In genomic region chr21:46622226-46622625, GRCh38 we compare ENCODE assay signal across 8 cellular contexts. TPM values are rescaled to one million over a fixed set of nuclear protein-coding genes. Genes with fewer than 3 reads are reported as not detected.
A peak's percentile ranks its signal among the peaks of the same experiment; 100 is the strongest.
DNase-seq lines count a peak whose midpoint lies in the region; ATAC-seq and TF ChIP-seq lines count a peak whose summit lies in the region.

No MANE protein-coding gene starts in this region.

- H3K4me3 Mint-ChIP-seq in activated CD4-positive, alpha-beta memory T cell treated with anti-CD3 and anti-CD28 coated beads, Interleukin-2, amount 10 ng/mL, durations not matched to agents 7 days and 5 days: no peak overlapping the region

- TF ChIP-seq CTCF in spleen (IDR thresholded peaks at IDR 0.05 in 8 of 11, conservative IDR thresholded peaks at IDR 0.05 in 3 of 11): no peak

- intact Hi-C loops in right cardiac atrium (cut with DNase I): no loop called here
- intact Hi-C loops in spleen (cut with DNase I; ENCODE audit: low total_unique reads): no loop called here

- H3K36me3 ChIP-seq in spleen: no peaks in the 10 kb centered on the region

- CTCF ChIA-PET in activated CD4-positive, alpha-beta memory T cell treated with anti-CD3 and anti-CD28 coated beads, Interleukin-2, amount 10 ng/mL, durations not matched to agents 7 days and 5 days (lab: Charles Lee): no interaction called here

- peaks cover 30% of the 10 kb centered on the region for H3K4me1 Mint-ChIP-seq in activated CD4-positive, alpha-beta memory T cell treated with anti-CD3 and anti-CD28 coated beads, Interleukin-2, amount 10 ng/mL, durations not matched to agents 7 days and 5 days

- no peak overlapping the region for H3K4me3 ChIP-seq in right cardiac atrium (ENCODE audit: low read length)
- H3K4me3 ChIP-seq in spleen: peak overlapping the region in 1 of 8 donors; percentile 7

- H3K4me1 ChIP-seq in right cardiac atrium (ENCODE audit: control insufficient read depth, insufficient read depth, low read length) (no peaks in the 10 kb centered on the region), spleen (peaks cover 0 to 43% (median 19%) of the 10 kb centered on the region in 6 donors)

- POLR2A ChIA-PET in activated CD4-positive, alpha-beta memory T cell treated with anti-CD3 and anti-CD28 coated beads, Interleukin-2, amount 10 ng/mL, durations not matched to agents 7 days and 5 days (lab: Charles Lee): interaction anchor here (1.0 to 3.8 kb wide), 3 partner anchors 13 to 162 kb away, joined by 3 to 24 read pairs (median 4); partner anchors contain the start of gene PRMT2

- H3K27ac ChIP-seq in right cardiac atrium (ENCODE audit: low read length) (no peak overlapping the region), spleen (peak overlapping the region in 7 of 8 donors; percentile 12 to 81 (median 71))

- no peak for TF ChIP-seq POLR2A in spleen (IDR thresholded peaks at IDR 0.05)

- DNase-seq in KG1 (lab: John Stamatoyannopoulos, UW): peak; percentile 67
- peak; percentile 43 for DNase-seq in activated CD4-positive, alpha-beta memory T cell treated with anti-CD3 and anti-CD28 coated beads, Interleukin-2, amount 10 ng/mL, durations not matched to agents 7 days and 5 days
- peak in 2 of 3 donors; percentile 77 to 78 for DNase-seq in right cardiac atrium
- DNase-seq in spleen: no peak
- no peak for DNase-seq in NCI-H524 treated with DMSO at 0.1 percent for 48 hours (lab: John Stamatoyannopoulos, UW)
- DNase-seq in DMS114 treated with DMSO at 0.1 percent for 48 hours (lab: John Stamatoyannopoulos, UW; ENCODE audit: unreplicated experiment): no peak

- peaks cover 5% of the 10 kb centered on the region for H3K9me3 ChIP-seq in right cardiac atrium (ENCODE audit: control insufficient read depth, low read length)
- peaks cover 0 to 23% (median 19%) of the 10 kb centered on the region in 8 donors for H3K9me3 ChIP-seq in spleen

- H3K27me3 ChIP-seq in right cardiac atrium (ENCODE audit: control insufficient read depth, insufficient read depth): no peaks in the 10 kb centered on the region
- no peaks in the 10 kb centered on the region for H3K27me3 ChIP-seq in spleen (replicated peaks in 1 of 7)

- no peaks in the 10 kb centered on the region for H3K27me3 Mint-ChIP-seq in activated CD4-positive, alpha-beta memory T cell treated with anti-CD3 and anti-CD28 coated beads, Interleukin-2, amount 10 ng/mL, durations not matched to agents 7 days and 5 days

- WGBS in right cardiac atrium: 53% methylated on average over 4 of the region's 4 CpGs
- WGBS in spleen, 5 donors: 13 to 46% (median 27%) methylated on average over 4 of the region's 4 CpGs

- ATAC-seq in right cardiac atrium: peak; percentile 81 to 82
- no peak for ATAC-seq in HG03139 (IDR thresholded peaks at IDR 0.05; ENCODE audit: unreplicated experiment)
- no peak for ATAC-seq in HG02981 (IDR thresholded peaks at IDR 0.05; ENCODE audit: unreplicated experiment)

- H3K9me3 Mint-ChIP-seq in activated CD4-positive, alpha-beta memory T cell treated with anti-CD3 and anti-CD28 coated beads, Interleukin-2, amount 10 ng/mL, durations not matched to agents 7 days and 5 days: peaks cover 11% of the 10 kb centered on the region

- peak overlapping the region; percentile 70 for H3K27ac Mint-ChIP-seq in activated CD4-positive, alpha-beta memory T cell treated with anti-CD3 and anti-CD28 coated beads, Interleukin-2, amount 10 ng/mL, durations not matched to agents 7 days and 5 days

- H3K36me3 Mint-ChIP-seq in activated CD4-positive, alpha-beta memory T cell treated with anti-CD3 and anti-CD28 coated beads, Interleukin-2, amount 10 ng/mL, durations not matched to agents 7 days and 5 days (ENCODE audit: low read depth): peaks cover 11% of the 10 kb centered on the region

RNA-seq across cellular contexts. Expression of gene PRMT2, which starts 13.2 kb away (rescaled TPM):
- total RNA-seq in activated CD4-positive, alpha-beta memory T cell treated with anti-CD3 and anti-CD28 coated beads, Interleukin-2, amount 10 ng/mL, durations not matched to agents 7 days and 5 days: 100 to 1,000 TPM in 1 of 2 experiments, 10 to 100 TPM in 1; 97.3 to 102 TPM
- total RNA-seq in right cardiac atrium (10 to 100 TPM; 66.7 to 75.6 (median 70.9) TPM), spleen (100 to 1,000 TPM in 6 of 7 donors, 10 to 100 TPM in 1; 92.4 to 129 (median 115) TPM)
- polyA plus RNA-seq in right cardiac atrium (42.5 TPM), spleen (10 to 100 TPM; 57.8 to 75.5 (median 58.1) TPM)

RNA-seq across cellular contexts. Expression of gene S100B, which starts 17.3 kb away (rescaled TPM):
- not detected for total RNA-seq in activated CD4-positive, alpha-beta memory T cell treated with anti-CD3 and anti-CD28 coated beads, Interleukin-2, amount 10 ng/mL, durations not matched to agents 7 days and 5 days
- total RNA-seq in right cardiac atrium: 10 to 100 TPM in 2 of 4 donors, 1 to 10 TPM in 2; 7.1 to 12.0 (median 9.8) TPM
- 36.3 TPM for polyA plus RNA-seq in right cardiac atrium
- total RNA-seq in spleen: 10 to 100 TPM; 10.9 to 45.7 (median 21.8) TPM
- 10 to 100 TPM in 2 of 3 donors, 1 to 10 TPM in 1; 9.7 to 46.0 (median 14.2) TPM for polyA plus RNA-seq in spleen

Comparison
In these comparisons a context has a peak if more than half of its experiments do, and no peak if none do; other contexts are left out.
1. DNase-seq: peak in KG1 (single experiment), activated CD4-positive, alpha-beta memory T cell treated with anti-CD3 and anti-CD28 coated beads, Interleukin-2, amount 10 ng/mL, durations not matched to agents 7 days and 5 days (single experiment) and right cardiac atrium (2 of 3); none in spleen (single experiment), NCI-H524 treated with DMSO at 0.1 percent for 48 hours (single experiment) and DMS114 treated with DMSO at 0.1 percent for 48 hours (single experiment).
2. ATAC-seq: peak in right cardiac atrium (2 of 2); none in HG03139 (single experiment) and HG02981 (single experiment).
3. RNA of gene S100B, which starts 17.3 kb away (total RNA-seq): 10.9 to 45.7 TPM in spleen and 7.1 to 12.0 TPM in right cardiac atrium; not detected in activated CD4-positive, alpha-beta memory T cell treated with anti-CD3 and anti-CD28 coated beads, Interleukin-2, amount 10 ng/mL, durations not matched to agents 7 days and 5 days; every median in the first group is over 4 times any median in the second.